ENCODE assay signal across 9 cellular contexts in genomic region chr3:10299175-10299574, GRCh38. TPM values are rescaled to one million over a fixed set of nuclear protein-coding genes. Genes with fewer than 3 reads are reported as not detected.
DNase-seq lines count a peak whose midpoint lies in the region; ATAC-seq and TF ChIP-seq lines count a peak whose summit lies in the region.
"Had no signal": no experiment of that assay in that cellular context is flagged by ENCODE, and none has a peak within 500 bp of the region (broad histone marks: within the 10 kb centered on the region; RNA-seq: fewer than 3 reads in every experiment).

No MANE protein-coding gene starts in this region.

- peak overlapping the region; percentile 73 for H3K27ac Mint-ChIP-seq in activated CD4-positive, alpha-beta T cell treated with anti-CD3 and anti-CD28 coated beads, Interleukin-2, amount 10 ng/mL, durations not matched to agents 24 days and 14 days

- H3K36me3 Mint-ChIP-seq in activated CD4-positive, alpha-beta T cell treated with anti-CD3 and anti-CD28 coated beads, Interleukin-2, amount 10 ng/mL, durations not matched to agents 24 days and 14 days (ENCODE audit: low read depth) = peaks cover 65% of the 10 kb centered on the region

- H3K27ac ChIP-seq in brain microvascular endothelial cell = no peak overlapping the region
- H3K27ac ChIP-seq in neutrophil = peak overlapping the region; percentile 35

- H3K27me3 ChIP-seq in brain microvascular endothelial cell (replicated peaks) (no peaks in the 10 kb centered on the region), neutrophil (no peaks in the 10 kb centered on the region)

- no peaks in the 10 kb centered on the region for H3K27me3 Mint-ChIP-seq in activated CD4-positive, alpha-beta T cell treated with anti-CD3 and anti-CD28 coated beads, Interleukin-2, amount 10 ng/mL, durations not matched to agents 24 days and 14 days

- peaks cover 6% of the 10 kb centered on the region in 2 experiments for H3K4me1 ChIP-seq in neutrophil (ENCODE audit: control insufficient read depth in 1 of 2, insufficient read depth in 1 of 2, low read depth in 1 of 2, low read length in 1 of 2)

- H3K36me3 ChIP-seq in brain microvascular endothelial cell (replicated peaks) (peaks cover 53% of the 10 kb centered on the region), neutrophil (peaks cover 49% of the 10 kb centered on the region)

- no peak for ATAC-seq in GM18502 (IDR thresholded peaks at IDR 0.05; ENCODE audit: poor library complexity, unreplicated experiment)
- no peak for ATAC-seq in GM21515 (IDR thresholded peaks at IDR 0.05; ENCODE audit: unreplicated experiment)

- H3K9me3 ChIP-seq in neutrophil = no peaks in the 10 kb centered on the region

- TF ChIP-seq CTCF in brain microvascular endothelial cell (IDR thresholded peaks at IDR 0.05; ENCODE audit: low read depth, low read length, missing control alignments) = peak; percentile 22
- no peak for TF ChIP-seq CTCF in neutrophil (IDR thresholded peaks at IDR 0.05)

- H3K4me3 ChIP-seq in brain microvascular endothelial cell (ENCODE audit: low read depth, low read length) = no peak overlapping the region
- no peak overlapping the region for H3K4me3 ChIP-seq in neutrophil (ENCODE audit: low read depth in 1 of 2, low read length in 1 of 2)

- intact Hi-C loops in activated CD4-positive, alpha-beta T cell treated with anti-CD3 and anti-CD28 coated beads, Interleukin-2, amount 10 ng/mL, durations not matched to agents 24 days and 14 days (cut with micrococcal nuclease) = no loop called here

- H3K4me1 Mint-ChIP-seq in activated CD4-positive, alpha-beta T cell treated with anti-CD3 and anti-CD28 coated beads, Interleukin-2, amount 10 ng/mL, durations not matched to agents 24 days and 14 days = peaks cover 11% of the 10 kb centered on the region

- no peak for DNase-seq in activated CD4-positive, alpha-beta T cell treated with anti-CD3 and anti-CD28 coated beads, Interleukin-2, amount 10 ng/mL, durations not matched to agents 24 days and 14 days
- no peak for DNase-seq in activated CD4-positive, alpha-beta T cell treated with anti-CD3 and anti-CD28 coated beads for 1 hour
- DNase-seq in NCI-H82 (lab: John Stamatoyannopoulos, UW) (peak; percentile 79), brain microvascular endothelial cell (no peak), HT-29 (ENCODE audit: low spot score) (no peak)
- DNase-seq: stimulated activated CD4-positive, alpha-beta T cell treated with anti-CD3 and anti-CD28 coated beads, Interleukin-4, amount 100 ng/mL, for 4 hours had no signal

- H3K4me3 Mint-ChIP-seq in activated CD4-positive, alpha-beta T cell treated with anti-CD3 and anti-CD28 coated beads, Interleukin-2, amount 10 ng/mL, durations not matched to agents 24 days and 14 days = no peak overlapping the region

- H3K9me3 Mint-ChIP-seq in activated CD4-positive, alpha-beta T cell treated with anti-CD3 and anti-CD28 coated beads, Interleukin-2, amount 10 ng/mL, durations not matched to agents 24 days and 14 days = no peaks in the 10 kb centered on the region

- in situ Hi-C loops in brain microvascular endothelial cell (cut with HindIII; ENCODE audit: low pct_ligation_motif_present, low sequenced_read_pairs) = no loop called here

RNA-seq across cellular contexts. Expression of gene GHRL, which starts 6.4 kb away (rescaled TPM):
- total RNA-seq in activated CD4-positive, alpha-beta T cell treated with anti-CD3 and anti-CD28 coated beads, Interleukin-2, amount 10 ng/mL, durations not matched to agents 24 days and 14 days = 0.43 and 1.3 TPM in 2 replicates
- not detected in 2 replicates for total RNA-seq in HT-29 (2014; rRNA removed; shearing (Covaris generic))

RNA-seq across cellular contexts. Expression of gene SEC13, which starts 21.7 kb away (rescaled TPM):
- 128 and 131 TPM in 2 replicates for total RNA-seq in activated CD4-positive, alpha-beta T cell treated with anti-CD3 and anti-CD28 coated beads, Interleukin-2, amount 10 ng/mL, durations not matched to agents 24 days and 14 days
- 152 and 162 TPM in 2 replicates for total RNA-seq in HT-29 (2014; rRNA removed; shearing (Covaris generic))

RNA-seq across cellular contexts. Expression of gene TATDN2, which starts 50.9 kb away (rescaled TPM):
- total RNA-seq in activated CD4-positive, alpha-beta T cell treated with anti-CD3 and anti-CD28 coated beads, Interleukin-2, amount 10 ng/mL, durations not matched to agents 24 days and 14 days = 70.9 and 74.4 TPM in 2 replicates
- 6.7 and 6.8 TPM in 2 replicates for total RNA-seq in HT-29 (2014; rRNA removed; shearing (Covaris generic))
